17 cellular contexts compared by ENCODE assay signal in genomic region chr6:148247386-148248063, GRCh38.
"Had no signal": no experiment of that assay in that cellular context is flagged by ENCODE, and none has a peak within 500 bp of the region (broad histone marks: within the 10 kb centered on the region; RNA-seq: fewer than 3 reads in every experiment).

No MANE protein-coding gene starts in this region.

- H3K36me3 ChIP-seq: neutrophil, tibial nerve had no signal

- H3K9me3 ChIP-seq: mucosa of descending colon, neutrophil, tibial nerve had no signal

- H3K27me3 ChIP-seq: dorsolateral prefrontal cortex, neutrophil, tibial nerve had no signal

- DNase-seq: activated CD4-positive, alpha-beta T cell treated with anti-CD3 and anti-CD28 coated beads, Interleukin-2, amount 50 U/mL, for 48 hours; activated CD4-positive, CD25-positive, alpha-beta regulatory T cell treated with anti-CD3 and anti-CD28 coated beads, Interleukin-2, amount 50 U/mL, for 72 hours; activated naive CD4-positive, alpha-beta T cell treated with anti-CD3 and anti-CD28 coated beads, Interleukin-2, amount 10 ng/mL, durations not matched to agents 7 days and 5 days; dorsolateral prefrontal cortex; endodermal cell; erythroblast; islet precursor cell; mucosa of descending colon; naive thymus-derived CD4-positive, alpha-beta T cell; posterior cingulate gyrus; retina; stimulated activated CD4-positive, alpha-beta T cell treated with anti-CD3 and anti-CD28 coated beads, Interleukin-15, amount 100 ng/mL, for 24 hours; stimulated activated CD4-positive, alpha-beta T cell treated with anti-CD3 and anti-CD28 coated beads, Interleukin-4, amount 100 ng/mL, for 1 hour; stimulated activated naive B cell treated with anti-CD40 and anti-IgM and Interleukin-4, amounts not matched to agents 10 μg/mL and 1 μg/mL and 100 μg/mL, for 72 hours; T1000 had no signal

- H3K4me3 ChIP-seq: dorsolateral prefrontal cortex, mucosa of descending colon, tibial nerve had no signal

- H3K27ac ChIP-seq: neutrophil, tibial nerve had no signal
